In genomic region chr14:68898248-68899032, GRCh38 we compare ENCODE assay signal across 1 cellular context.
TF ChIP-seq lines count a peak whose summit lies in the region.

No MANE protein-coding gene starts in this region.

TF ChIP-seq in H1, 55 proteins besides CTCF, POLR2A, EP300 and RAD21 (continued from another document):
- no peak for TF ChIP-seq MAX (IDR thresholded peaks at IDR 0.05)
- TF ChIP-seq, protein P1, sequence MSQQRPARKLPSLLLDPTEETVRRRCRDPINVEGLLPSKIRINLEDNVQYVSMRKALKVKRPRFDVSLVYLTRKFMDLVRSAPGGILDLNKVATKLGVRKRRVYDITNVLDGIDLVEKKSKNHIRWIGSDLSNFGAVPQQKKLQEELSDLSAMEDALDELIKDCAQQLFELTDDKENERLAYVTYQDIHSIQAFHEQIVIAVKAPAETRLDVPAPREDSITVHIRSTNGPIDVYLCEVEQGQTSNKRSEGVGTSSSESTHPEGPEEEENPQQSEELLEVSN (IDR thresholded peaks at IDR 0.05), result no peak
- TF ChIP-seq GABPA (IDR thresholded peaks at IDR 0.05; ENCODE audit: borderline replicate concordance, insufficient read depth, low read length), result no peak
- no peak for TF ChIP-seq RXRA (IDR thresholded peaks at IDR 0.05; ENCODE audit: insufficient read depth, low read depth, low read length)
- no peak for TF ChIP-seq NANOG (IDR thresholded peaks at IDR 0.05; ENCODE audit: insufficient read depth, low read depth, low read length, poor library complexity, severe bottlenecking)
- TF ChIP-seq CBX5 (IDR thresholded peaks at IDR 0.05; ENCODE audit: low read depth, low read length), result no peak
- no peak for TF ChIP-seq JUND (IDR thresholded peaks at IDR 0.05; ENCODE audit: low read length)
- no peak for TF ChIP-seq ASH2L (IDR thresholded peaks at IDR 0.05; ENCODE audit: low read length)
